Comparison of ENCODE assay signal across 15 cellular contexts in the genomic region with DNA sequence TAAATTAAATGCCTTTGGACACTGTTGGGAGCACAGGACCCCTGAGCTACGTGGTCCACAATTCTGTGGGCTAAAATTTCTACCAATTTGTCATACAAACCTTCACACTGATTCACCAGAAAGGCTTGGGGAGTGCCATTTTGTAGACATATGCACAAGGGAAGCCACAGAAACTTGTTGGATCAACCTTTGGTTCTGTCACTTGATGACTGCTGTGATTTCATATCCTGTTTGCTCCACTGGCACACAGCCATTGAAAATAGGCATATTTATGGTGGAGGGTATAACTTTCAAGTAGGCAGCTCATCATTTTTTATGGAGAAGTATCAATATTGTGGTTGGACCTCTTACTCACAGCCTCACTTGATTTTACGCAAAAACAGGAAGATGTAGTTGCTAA. TPM values are rescaled to one million over a fixed set of nuclear protein-coding genes. Genes with fewer than 3 reads are reported as not detected.
DNase-seq lines count a peak whose midpoint lies in the region; ATAC-seq and TF ChIP-seq lines count a peak whose summit lies in the region.
"Had no signal": no experiment of that assay in that cellular context is flagged by ENCODE, and none has a peak within 500 bp of the region (broad histone marks: within the 10 kb centered on the region; RNA-seq: fewer than 3 reads in every experiment).

No MANE protein-coding gene starts in this region.

- in situ Hi-C loops in mammary epithelial cell (cut with MboI; ENCODE audit: low sequenced_read_pairs in 2 of 2) (no loop called here), brain microvascular endothelial cell (cut with HindIII; ENCODE audit: low pct_ligation_motif_present, low sequenced_read_pairs) (no loop called here)

- H4K20me1 ChIP-seq in mammary epithelial cell (ENCODE audit: insufficient read depth, low read length) (no peaks in the 10 kb centered on the region), KMS-11 (ENCODE audit: insufficient read depth) (no peaks in the 10 kb centered on the region)

- no TSS peak for BruUV-seq in mammary epithelial cell (replicated peaks; lab: Mats Ljungman, UMichigan)

- CTCF ChIA-PET in mammary epithelial cell (lab: Charles Lee; ENCODE audit: low non-redundant PET): no interaction called here

- H3K79me2 ChIP-seq in mammary epithelial cell (ENCODE audit: insufficient read depth, low read length): peaks cover 60% of the 10 kb centered on the region
- H3K79me2 ChIP-seq in KMS-11 (ENCODE audit: insufficient read depth, low read depth): peaks cover 25% of the 10 kb centered on the region; the same call in 1 of the 2 replicates

- no peak overlapping the region for H3K4me3 Mint-ChIP-seq in stimulated activated effector memory CD8-positive, alpha-beta T cell treated with anti-CD3 and anti-CD28 coated beads, Interleukin-12 subunit alpha, Interleukin-12 subunit beta, amount 100 ng/mL, for 72 hours

- peak; percentile 94 for ATAC-seq in stimulated activated effector memory CD8-positive, alpha-beta T cell treated with anti-CD3 and anti-CD28 coated beads, Interleukin-12 subunit alpha, Interleukin-12 subunit beta, amount 100 ng/mL, for 72 hours
- ATAC-seq in GM19455 (IDR thresholded peaks at IDR 0.05; ENCODE audit: unreplicated experiment): no peak
- no peak for ATAC-seq in SK-N-SH treated with all-trans-retinoic acid at 6 μM for 48 hours

- H3K36me3 ChIP-seq in mammary epithelial cell (ENCODE audit: insufficient read depth, low read length): peaks cover 17% of the 10 kb centered on the region
- H3K36me3 ChIP-seq in breast epithelium: peaks cover 16% of the 10 kb centered on the region
- H3K36me3 ChIP-seq in KMS-11 (ENCODE audit: insufficient read depth): peaks cover 4% of the 10 kb centered on the region; the same call in 1 of the 2 replicates
- peaks cover 22% of the 10 kb centered on the region for H3K36me3 ChIP-seq in brain microvascular endothelial cell (replicated peaks)

- H3K4me1 ChIP-seq in mammary epithelial cell (ENCODE audit: insufficient read depth, low read length): no peaks in the 10 kb centered on the region
- H3K4me1 ChIP-seq in breast epithelium: no peaks in the 10 kb centered on the region
- peaks cover 86% of the 10 kb centered on the region for H3K4me1 ChIP-seq in KMS-11 (ENCODE audit: low read depth, poor library complexity, severe bottlenecking)
- H3K4me1 ChIP-seq: BLaER1, SJSA1 had no signal

- no peaks in the 10 kb centered on the region for H3K9me3 ChIP-seq in mammary epithelial cell (replicated peaks; ENCODE audit: insufficient read depth, low read length)
- H3K9me3 ChIP-seq in breast epithelium: no peaks in the 10 kb centered on the region
- H3K9me3 ChIP-seq: BLaER1, SJSA1 had no signal

- H3K9me3 Mint-ChIP-seq in stimulated activated effector memory CD8-positive, alpha-beta T cell treated with anti-CD3 and anti-CD28 coated beads, Interleukin-12 subunit alpha, Interleukin-12 subunit beta, amount 100 ng/mL, for 72 hours: no peaks in the 10 kb centered on the region

- DNase-seq in mammary epithelial cell (peak; percentile 37), breast epithelium (ENCODE audit: low spot score in 2 of 2) (no peak), brain microvascular endothelial cell (peak; percentile 41)
- no peak for DNase-seq in stimulated activated effector memory CD8-positive, alpha-beta T cell treated with anti-CD3 and anti-CD28 coated beads, Interleukin-12 subunit alpha, Interleukin-12 subunit beta, amount 100 ng/mL, for 72 hours (ENCODE audit: low spot score in 2 of 2)
- DNase-seq in stimulated activated CD4-positive, alpha-beta T cell treated with anti-CD3 and anti-CD28 coated beads, Interleukin-4, amount 100 ng/mL, for 4 hours: no peak
- DNase-seq: H7; NCI-H146; NCI-H2081 treated with DMSO at 0.1 percent for 48 hours; NCI-H524; NK-92 treated with Interleukin-12 subunit alpha and Interleukin-12 subunit beta, amount 100 ng/mL, for 24 hours had no signal

- peaks cover 69% of the 10 kb centered on the region for H3K36me3 Mint-ChIP-seq in stimulated activated effector memory CD8-positive, alpha-beta T cell treated with anti-CD3 and anti-CD28 coated beads, Interleukin-12 subunit alpha, Interleukin-12 subunit beta, amount 100 ng/mL, for 72 hours

- H3K4me3 ChIP-seq in mammary epithelial cell (replicated peaks in 1 of 3; ENCODE audit: insufficient read depth in 1 of 3, low read depth in 2 of 3, low read length in 3 of 3): no peak overlapping the region
- H3K4me3 ChIP-seq in breast epithelium: no peak overlapping the region
- no peak overlapping the region for H3K4me3 ChIP-seq in KMS-11 (IDR thresholded peaks at IDR 0.05; ENCODE audit: insufficient read depth, low read depth, low read length)
- H3K4me3 ChIP-seq in brain microvascular endothelial cell (ENCODE audit: low read depth, low read length): no peak overlapping the region
- H3K4me3 ChIP-seq: BLaER1, SJSA1 had no signal

- no peak overlapping the region for H3K4me2 ChIP-seq in mammary epithelial cell (ENCODE audit: insufficient read depth, low read depth, low read length)
- peak overlapping the region; percentile 93 for H3K4me2 ChIP-seq in KMS-11
- H3K4me2 ChIP-seq: BLaER1 had no signal

- WGBS in mammary epithelial cell (ENCODE audit: low coverage, missing lambda C conversion rate): 94% methylated on average over 2 of the region's 2 CpGs

- intact Hi-C loops in mammary epithelial cell (cut with micrococcal nuclease) (no loop called here), breast epithelium (cut with DNase I; ENCODE audit: low total_unique reads) (no loop called here)

- peaks cover 15% of the 10 kb centered on the region for H3K4me1 Mint-ChIP-seq in stimulated activated effector memory CD8-positive, alpha-beta T cell treated with anti-CD3 and anti-CD28 coated beads, Interleukin-12 subunit alpha, Interleukin-12 subunit beta, amount 100 ng/mL, for 72 hours

- H3K27ac ChIP-seq in mammary epithelial cell (ENCODE audit: insufficient read depth, low read depth, low read length): peak overlapping the region; percentile 16
- no peak overlapping the region for H3K27ac ChIP-seq in breast epithelium
- peak overlapping the region; percentile 79 for H3K27ac ChIP-seq in KMS-11
- H3K27ac ChIP-seq in brain microvascular endothelial cell: peak overlapping the region; percentile 40
- H3K27ac ChIP-seq: BLaER1, SJSA1 had no signal

- no peaks in the 10 kb centered on the region for H3K27me3 ChIP-seq in mammary epithelial cell (ENCODE audit: insufficient read depth, low read length)
- no peaks in the 10 kb centered on the region for H3K27me3 ChIP-seq in breast epithelium
- H3K27me3 ChIP-seq in KMS-11 (ENCODE audit: insufficient read depth, low read depth): no peaks in the 10 kb centered on the region
- H3K27me3 ChIP-seq in brain microvascular endothelial cell (replicated peaks): no peaks in the 10 kb centered on the region
- H3K27me3 ChIP-seq: BLaER1, SJSA1 had no signal

- no peak for TF ChIP-seq POLR2A in breast epithelium (IDR thresholded peaks at IDR 0.05)

- peak overlapping the region; percentile 63 for H3K27ac Mint-ChIP-seq in stimulated activated effector memory CD8-positive, alpha-beta T cell treated with anti-CD3 and anti-CD28 coated beads, Interleukin-12 subunit alpha, Interleukin-12 subunit beta, amount 100 ng/mL, for 72 hours

- TF ChIP-seq CTCF in mammary epithelial cell (conservative IDR thresholded peaks at IDR 0.05 in 1 of 2, IDR thresholded peaks at IDR 0.05 in 1 of 2; ENCODE audit: extremely low read depth in 1 of 2, insufficient read depth in 1 of 2, low read depth in 1 of 2, low read length in 2 of 2) (no peak), breast epithelium (IDR thresholded peaks at IDR 0.05) (no peak), KMS-11 (conservative IDR thresholded peaks at IDR 0.05; ENCODE audit: low read depth, low read length) (no peak), brain microvascular endothelial cell (IDR thresholded peaks at IDR 0.05; ENCODE audit: low read depth, low read length, missing control alignments) (no peak)

- H2AFZ ChIP-seq in mammary epithelial cell (ENCODE audit: low read depth, low read length): no peak overlapping the region
- no peak overlapping the region for H2AFZ ChIP-seq in KMS-11 (ENCODE audit: low read depth)

- H3K9ac ChIP-seq in mammary epithelial cell (ENCODE audit: insufficient read depth, low read length): no peak overlapping the region
- no peak overlapping the region; the same call in 1 of the 2 replicates for H3K9ac ChIP-seq in KMS-11
- H3K9ac ChIP-seq: BLaER1 had no signal

- dilution Hi-C loops in mammary epithelial cell (cut with HindIII; ENCODE audit: low sequenced_read_pairs): no loop called here

TF ChIP-seq in SK-N-SH treated with all-trans-retinoic acid at 6 μM for 48 hours, 23 proteins besides CTCF, POLR2A, EP300 and RAD21 (continues in another document):
- TF ChIP-seq, protein P1, sequence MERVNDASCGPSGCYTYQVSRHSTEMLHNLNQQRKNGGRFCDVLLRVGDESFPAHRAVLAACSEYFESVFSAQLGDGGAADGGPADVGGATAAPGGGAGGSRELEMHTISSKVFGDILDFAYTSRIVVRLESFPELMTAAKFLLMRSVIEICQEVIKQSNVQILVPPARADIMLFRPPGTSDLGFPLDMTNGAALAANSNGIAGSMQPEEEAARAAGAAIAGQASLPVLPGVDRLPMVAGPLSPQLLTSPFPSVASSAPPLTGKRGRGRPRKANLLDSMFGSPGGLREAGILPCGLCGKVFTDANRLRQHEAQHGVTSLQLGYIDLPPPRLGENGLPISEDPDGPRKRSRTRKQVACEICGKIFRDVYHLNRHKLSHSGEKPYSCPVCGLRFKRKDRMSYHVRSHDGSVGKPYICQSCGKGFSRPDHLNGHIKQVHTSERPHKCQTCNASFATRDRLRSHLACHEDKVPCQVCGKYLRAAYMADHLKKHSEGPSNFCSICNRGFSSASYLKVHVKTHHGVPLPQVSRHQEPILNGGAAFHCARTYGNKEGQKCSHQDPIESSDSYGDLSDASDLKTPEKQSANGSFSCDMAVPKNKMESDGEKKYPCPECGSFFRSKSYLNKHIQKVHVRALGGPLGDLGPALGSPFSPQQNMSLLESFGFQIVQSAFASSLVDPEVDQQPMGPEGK (CRISPR knock-in tag; IDR thresholded peaks at IDR 0.05; ENCODE audit: borderline replicate concordance): no peak
- TF ChIP-seq OSR1 (CRISPR knock-in tag; IDR thresholded peaks at IDR 0.05) (no peak), ZNF70 (CRISPR knock-in tag; IDR thresholded peaks at IDR 0.05) (no peak), CSDC2 (CRISPR knock-in tag; IDR thresholded peaks at IDR 0.05) (no peak), CREB5 (CRISPR knock-in tag; IDR thresholded peaks at IDR 0.05; ENCODE audit: low read depth) (no peak)

RNA-seq across cellular contexts. Expression of gene NAPG, which starts 10.4 kb away (rescaled TPM):
- total RNA-seq in mammary epithelial cell (10 to 100 TPM; 31.0 to 51.3 TPM), breast epithelium (10 to 100 TPM; 23.2 to 46.7 (median 24.6) TPM)
- 15.1 TPM for polyA plus RNA-seq in mammary epithelial cell
- 47.0 TPM for polyA minus RNA-seq in mammary epithelial cell

Comparison
In these comparisons a context has a peak if more than half of its experiments do, and no peak if none do; other contexts are left out.
1. DNase-seq: peak in mammary epithelial cell (single experiment) and brain microvascular endothelial cell (single experiment); none in breast epithelium (0 of 2), stimulated activated effector memory CD8-positive, alpha-beta T cell treated with anti-CD3 and anti-CD28 coated beads, Interleukin-12 subunit alpha, Interleukin-12 subunit beta, amount 100 ng/mL, for 72 hours (0 of 2) and stimulated activated CD4-positive, alpha-beta T cell treated with anti-CD3 and anti-CD28 coated beads, Interleukin-4, amount 100 ng/mL, for 4 hours (0 of 2).
2. H3K27ac ChIP-seq: peak in mammary epithelial cell (single experiment), KMS-11 (single experiment) and brain microvascular endothelial cell (single experiment); none in breast epithelium (0 of 2).